In genomic region chr10:103193107-103193819, GRCh38 we compare ENCODE assay signal across 8 cellular contexts. TPM values are rescaled to one million over a fixed set of nuclear protein-coding genes. Genes with fewer than 3 reads are reported as not detected.
DNase-seq lines count a peak whose midpoint lies in the region; ATAC-seq, FAIRE-seq and TF ChIP-seq lines count a peak whose summit lies in the region.

Gene NT5C2, minus strand, starts transcription at chr10:103193272. Its CDS starts 18,314 bp downstream, at chr10:103174958.

- H4K8ac ChIP-seq in neuronal stem cell (ENCODE audit: low read depth, low read length): no peak within 1 kb of the TSS

- ATAC-seq in GM21515 (IDR thresholded peaks at IDR 0.05; ENCODE audit: unreplicated experiment): peak; percentile 63

- H3K9me3 ChIP-seq in neuronal stem cell (replicated peaks in 1 of 2; ENCODE audit: control insufficient read depth in 2 of 2, insufficient read depth in 1 of 2, low read depth in 1 of 2, low read length in 2 of 2) (no peaks in the 10 kb centered on the region), subcutaneous abdominal adipose tissue (ENCODE audit: control insufficient read depth in 5 of 5, low read length in 5 of 5) (no peaks in the 10 kb centered on the region)

- H3K4me3 ChIP-seq in neuronal stem cell (ENCODE audit: low read length in 2 of 2) (peak within 1 kb of the TSS; percentile 97 to 98), subcutaneous abdominal adipose tissue (ENCODE audit: low read depth in 1 of 5, low read length in 5 of 5) (peak within 1 kb of the TSS; percentile 81 to 90 (median 86))

- peaks cover 0 to 11% of the 10 kb centered on the region in 2 donors for H3K36me3 ChIP-seq in neuronal stem cell (replicated peaks in 1 of 2; ENCODE audit: control insufficient read depth in 2 of 2, insufficient read depth in 2 of 2, low read length in 2 of 2)
- H3K36me3 ChIP-seq in subcutaneous abdominal adipose tissue (ENCODE audit: control insufficient read depth in 5 of 5, insufficient read depth in 5 of 5, low read length in 5 of 5): no peaks in the 10 kb centered on the region

- H4K91ac ChIP-seq in neuronal stem cell (ENCODE audit: low read depth, low read length, poor library complexity): no peak within 1 kb of the TSS

- FAIRE-seq in frontal cortex (lab: Jason Lieb, UNC): no peak

- peak within 1 kb of the TSS; percentile 49 for H2BK12ac ChIP-seq in neuronal stem cell (ENCODE audit: low read length)

- H3K23ac ChIP-seq in neuronal stem cell (ENCODE audit: low read depth, low read length, poor library complexity): peak within 1 kb of the TSS; percentile 98

- DNase-seq in DMS153 (lab: John Stamatoyannopoulos, UW) (peak; percentile 35), SK-N-DZ (ENCODE audit: low spot score) (peak; percentile 58), frontal cortex (ENCODE audit: low spot score in 2 of 2) (peak; percentile 81 to 84), neuronal stem cell (ENCODE audit: low spot score) (peak; percentile 77)
- DNase-seq in activated naive CD4-positive, alpha-beta T cell treated with Interleukin-2 at 50 U/mL for 16 hours: peak; percentile 82

- TF ChIP-seq RAD21 in Ishikawa (IDR thresholded peaks at IDR 0.05; ENCODE audit: low read depth): no peak

- peak within 1 kb of the TSS; percentile 37 for H2AK5ac ChIP-seq in neuronal stem cell (ENCODE audit: low read depth, low read length)

- H3K14ac ChIP-seq in neuronal stem cell (ENCODE audit: low read length): peak within 1 kb of the TSS; percentile 56

- H3K4me1 ChIP-seq in neuronal stem cell (ENCODE audit: control insufficient read depth in 2 of 2, insufficient read depth in 1 of 2, low read depth in 1 of 2, low read length in 2 of 2): peaks cover 6 to 13% of the 10 kb centered on the region in 2 donors
- peaks cover 0 to 53% (median 37%) of the 10 kb centered on the region in 5 donors for H3K4me1 ChIP-seq in subcutaneous abdominal adipose tissue (ENCODE audit: control insufficient read depth in 5 of 5, insufficient read depth in 5 of 5, low read length in 5 of 5)

- H3K27me3 ChIP-seq in neuronal stem cell (ENCODE audit: control insufficient read depth in 3 of 3, insufficient read depth in 3 of 3, low read depth in 1 of 3, low read length in 3 of 3) (no peaks in the 10 kb centered on the region), subcutaneous abdominal adipose tissue (ENCODE audit: control insufficient read depth in 5 of 5, insufficient read depth in 4 of 5, low read length in 5 of 5) (no peaks in the 10 kb centered on the region)

- H3K27ac ChIP-seq in neuronal stem cell (replicated peaks; ENCODE audit: low read length) (peak within 1 kb of the TSS; percentile 94), subcutaneous abdominal adipose tissue (ENCODE audit: low read depth, low read length) (peak within 1 kb of the TSS; percentile 94)

- TF ChIP-seq EP300 in Ishikawa (IDR thresholded peaks at IDR 0.05; ENCODE audit: borderline replicate concordance): 0 out of 2 replicates have a peak, but pooled peaks have one; percentile 15

- peak within 1 kb of the TSS; percentile 72 for H3K4me2 ChIP-seq in neuronal stem cell (ENCODE audit: insufficient read depth, low read length, poor library complexity, severe bottlenecking)

- H3K4ac ChIP-seq in neuronal stem cell (ENCODE audit: low read length): no peak within 1 kb of the TSS

- peak within 1 kb of the TSS; percentile 18 for H2BK15ac ChIP-seq in neuronal stem cell (ENCODE audit: low read length)

- no peak within 1 kb of the TSS for H2BK120ac ChIP-seq in neuronal stem cell (ENCODE audit: low read depth, low read length)

- peak within 1 kb of the TSS; percentile 99 for H3K9ac ChIP-seq in neuronal stem cell (ENCODE audit: low read depth, low read length, poor library complexity)
- H3K9ac ChIP-seq in subcutaneous abdominal adipose tissue (ENCODE audit: low read length in 5 of 5): peak within 1 kb of the TSS; percentile 77 to 93 (median 81)

- H3K79me1 ChIP-seq in neuronal stem cell (ENCODE audit: low read depth, low read length): peaks cover 5% of the 10 kb centered on the region

- peak within 1 kb of the TSS; percentile 96 for H3K18ac ChIP-seq in neuronal stem cell (ENCODE audit: low read length)

- H2BK5ac ChIP-seq in neuronal stem cell (ENCODE audit: low read length): peak within 1 kb of the TSS; percentile 27

- no CpG with 5 or more reads among the region's 62 CpGs for WGBS in neuronal stem cell (ENCODE audit: extremely low coverage in 2 of 2, insufficient read length in 2 of 2, insufficient replicate concordance in 1 of 2), 2 donors

- H2AFZ ChIP-seq in neuronal stem cell (ENCODE audit: low read length): peak within 1 kb of the TSS; percentile 97

TF ChIP-seq in Ishikawa, 13 proteins besides CTCF, POLR2A, EP300 and RAD21:
- peak; percentile 79 for TF ChIP-seq EGR1 (IDR thresholded peaks at IDR 0.05)
- peak; percentile 68; the same call in 1 of the 2 replicates for TF ChIP-seq TAF1 (IDR thresholded peaks at IDR 0.05; ENCODE audit: low read depth)
- no peak for TF ChIP-seq FOXM1 (IDR thresholded peaks at IDR 0.05; ENCODE audit: borderline replicate concordance, low read depth)
- peak; percentile 6; the same call in 1 of the 2 replicates for TF ChIP-seq MAX (IDR thresholded peaks at IDR 0.05)
- TF ChIP-seq TCF12 (IDR thresholded peaks at IDR 0.05; ENCODE audit: low read depth): peak; percentile 51; the same call in 1 of the 2 replicates
- no peak for TF ChIP-seq REST (IDR thresholded peaks at IDR 0.05; ENCODE audit: low read depth)
- TF ChIP-seq CREB1 (IDR thresholded peaks at IDR 0.05; ENCODE audit: low read depth): no peak
- TF ChIP-seq ZBTB7A (IDR thresholded peaks at IDR 0.05; ENCODE audit: low read depth): peak; percentile 40; the same call in 1 of the 2 replicates
- peak; percentile 5; the same call in 1 of the 2 replicates for TF ChIP-seq USF1 (IDR thresholded peaks at IDR 0.05)
- no peak for TF ChIP-seq NFIC (IDR thresholded peaks at IDR 0.05)
- TF ChIP-seq YY1 (IDR thresholded peaks at IDR 0.05; ENCODE audit: low read depth): peak; percentile 79; the same call in 1 of the 2 replicates
- TF ChIP-seq TEAD4 (IDR thresholded peaks at IDR 0.05): no peak; the same call in 1 of the 2 replicates
- no peak for TF ChIP-seq CEBPB (IDR thresholded peaks at IDR 0.05)

RNA-seq across cellular contexts. Expression of gene NT5C2, which starts in this region (rescaled TPM):
- 26.0 and 28.0 TPM in 2 replicates for polyA plus RNA-seq in SK-N-DZ (2014; cell fraction: cytosol; rRNA removed)
- 37.3 and 50.9 TPM in 2 replicates for polyA plus RNA-seq in SK-N-DZ (2014; cell fraction: nucleus; rRNA removed)
- 86.4 TPM for total RNA-seq in frontal cortex
- polyA plus RNA-seq in neuronal stem cell (2013, experiment 1 of 2): 62.7 TPM
- 62.3 TPM for polyA plus RNA-seq in neuronal stem cell (2013, experiment 2 of 2)

Comparison
In these comparisons a context has a peak if more than half of its experiments do, and no peak if none do; other contexts are left out.
1. Peak in every context shown above with its lines: DNase-seq, ATAC-seq, H3K4me3 ChIP-seq and H3K27ac ChIP-seq.